Comparison of ENCODE assay signal across 8 cellular contexts in the genomic region with DNA sequence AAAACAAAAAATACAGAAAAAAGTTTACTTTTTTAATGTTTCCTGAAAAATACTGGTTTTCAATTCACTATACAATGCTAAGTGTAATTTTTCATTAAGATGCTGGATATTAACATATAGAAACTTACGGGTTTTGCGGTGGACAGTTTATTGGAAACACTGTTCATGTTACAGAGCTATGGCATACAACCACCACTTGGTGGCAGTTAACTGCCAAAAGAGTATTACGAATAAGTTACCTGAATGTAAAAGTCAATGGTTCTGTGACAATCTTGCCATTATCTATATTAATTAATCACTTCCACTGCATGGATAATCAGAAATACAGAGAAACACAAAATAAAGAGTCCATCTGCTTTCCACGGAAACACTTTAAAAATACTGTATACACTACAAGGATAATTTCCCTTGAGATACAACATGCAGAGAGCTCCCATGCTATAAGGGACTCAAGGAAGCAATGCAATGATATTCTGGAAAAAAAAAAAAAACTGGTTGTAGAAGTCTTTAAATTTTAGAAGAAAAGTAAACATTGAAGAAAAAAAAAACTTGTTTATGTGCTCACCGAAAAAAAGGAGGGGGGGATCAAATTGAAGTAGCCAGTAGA.
DNase-seq lines count a peak whose midpoint lies in the region; ATAC-seq lines count a peak whose summit lies in the region.

No MANE protein-coding gene starts in this region.

- no peaks in the 10 kb centered on the region for H3K4me1 ChIP-seq in mesenchymal stem cell (ENCODE audit: control insufficient read depth, insufficient read depth, low read depth, low read length)

- H3K27me3 ChIP-seq in mesenchymal stem cell (ENCODE audit: control insufficient read depth in 1 of 2, insufficient read depth in 1 of 2, low read length in 2 of 2), result no peaks in the 10 kb centered on the region

- H3K9ac ChIP-seq in mesenchymal stem cell (ENCODE audit: low read length), result peak overlapping the region; percentile 74

- no peak overlapping the region for H3K18ac ChIP-seq in mesenchymal stem cell (ENCODE audit: low read depth in 1 of 2, low read length in 2 of 2)

- H2AK5ac ChIP-seq in mesenchymal stem cell (ENCODE audit: low read length, severe bottlenecking), result no peak overlapping the region

- no peak overlapping the region for H2BK5ac ChIP-seq in mesenchymal stem cell (ENCODE audit: low read depth, low read length, poor library complexity, severe bottlenecking)

- H3K4ac ChIP-seq in mesenchymal stem cell (ENCODE audit: low read depth in 1 of 2, low read length in 2 of 2), result no peak overlapping the region

- no peak overlapping the region for H3K4me2 ChIP-seq in mesenchymal stem cell (ENCODE audit: low read length, poor library complexity, severe bottlenecking)

- H3K14ac ChIP-seq in mesenchymal stem cell (ENCODE audit: low read length in 2 of 2), result no peak overlapping the region

- H2BK12ac ChIP-seq in mesenchymal stem cell (ENCODE audit: low read length in 2 of 2), result no peak overlapping the region

- no peak overlapping the region for H2BK15ac ChIP-seq in mesenchymal stem cell (ENCODE audit: low read depth, poor library complexity, severe bottlenecking)

- no peaks in the 10 kb centered on the region for H3K79me1 ChIP-seq in mesenchymal stem cell (replicated peaks; ENCODE audit: low read length, poor library complexity, severe bottlenecking)

- no peak overlapping the region for H3K27ac ChIP-seq in mesenchymal stem cell (ENCODE audit: low read length, poor library complexity, severe bottlenecking)

- ATAC-seq in GM19025 (IDR thresholded peaks at IDR 0.05; ENCODE audit: low read depth, unreplicated experiment) (peak; percentile 91), HG03066 (IDR thresholded peaks at IDR 0.05; ENCODE audit: low read depth, unreplicated experiment) (peak; percentile 81)

- H3K4me3 ChIP-seq in mesenchymal stem cell (ENCODE audit: insufficient read depth in 1 of 2, low read depth in 1 of 2, low read length in 2 of 2), result peak overlapping the region in 1 of 2 experiments; percentile 30

- H2BK120ac ChIP-seq in mesenchymal stem cell (ENCODE audit: low read depth, low read length), result no peak overlapping the region

- H2AFZ ChIP-seq in mesenchymal stem cell (ENCODE audit: low read depth, low read length), result no peak overlapping the region

- WGBS in mesenchymal stem cell, result 85% methylated on average over 4 of the region's 5 CpGs

- no peak overlapping the region for H4K91ac ChIP-seq in mesenchymal stem cell (ENCODE audit: low read length)

- no peak overlapping the region for H4K8ac ChIP-seq in mesenchymal stem cell (ENCODE audit: low read length)

- no peaks in the 10 kb centered on the region for H3K9me3 ChIP-seq in mesenchymal stem cell (ENCODE audit: control insufficient read depth, low read length)

- H3K23ac ChIP-seq in mesenchymal stem cell (ENCODE audit: low read length in 2 of 2), result no peak overlapping the region

- DNase-seq in NCI-H1105 treated with DMSO at 0.1 percent for 48 hours (lab: John Stamatoyannopoulos, UW) (peak; percentile 26), NCI-H1105 (lab: John Stamatoyannopoulos, UW) (no peak), NCI-H82 treated with DMSO at 0.1 percent for 48 hours (lab: John Stamatoyannopoulos, UW; ENCODE audit: unreplicated experiment) (peak; percentile 7), cerebellar cortex (ENCODE audit: low spot score) (peak; percentile 9), mesenchymal stem cell (peak; percentile 7), middle frontal gyrus (ENCODE audit: extremely low spot score, low spot score) (no peak)

- H3K36me3 ChIP-seq in mesenchymal stem cell (ENCODE audit: control insufficient read depth in 1 of 2, insufficient read depth in 2 of 2, low read depth in 1 of 2, low read length in 2 of 2), result no peaks in the 10 kb centered on the region

Comparison
In these comparisons a context has a peak if more than half of its experiments do, and no peak if none do; other contexts are left out.
1. DNase-seq: peak in NCI-H1105 treated with DMSO at 0.1 percent for 48 hours (single experiment), NCI-H82 treated with DMSO at 0.1 percent for 48 hours (single experiment), cerebellar cortex (single experiment) and mesenchymal stem cell (single experiment); none in NCI-H1105 (single experiment) and middle frontal gyrus (single experiment).